ENCODE assay signal across 27 cellular contexts in the genomic region with DNA sequence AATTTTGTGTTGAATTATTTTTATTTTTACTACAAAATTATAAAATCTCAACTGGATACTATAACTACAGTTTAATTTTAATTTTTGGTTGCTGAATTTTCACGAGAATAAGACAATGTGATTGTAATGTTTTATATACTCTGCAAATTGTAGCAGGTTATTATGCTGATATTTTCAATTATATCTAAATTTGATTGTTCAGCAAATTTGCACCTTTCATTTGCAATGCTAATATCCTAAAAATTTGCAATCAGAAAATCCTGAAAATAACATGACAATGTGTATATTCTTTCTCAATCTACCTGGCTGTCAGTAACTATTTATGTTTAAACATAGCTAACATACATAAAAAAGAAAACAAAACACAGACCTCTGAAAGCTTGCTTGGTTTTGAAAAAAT.
"Had no signal": no experiment of that assay in that cellular context is flagged by ENCODE, and none has a peak within 500 bp of the region (broad histone marks: within the 10 kb centered on the region; RNA-seq: fewer than 3 reads in every experiment).

No MANE protein-coding gene starts in this region.

- H3K4me3 ChIP-seq: colonic mucosa, esophagus squamous epithelium, gastroesophageal sphincter, heart left ventricle, hepatocyte, left lung, lower lobe of right lung, mucosa of descending colon had no signal

- H2AFZ ChIP-seq: hepatocyte had no signal

- H3K4me1 Mint-ChIP-seq: immature natural killer cell, mesothelial cell of epicardium, naive B cell had no signal

- ATAC-seq: effector memory CD8-positive, alpha-beta T cell; esophagus mucosa; gastroesophageal sphincter; heart left ventricle; left cardiac atrium; left lung; left ventricle myocardium superior; lower lobe of right lung; mucosa of descending colon had no signal

- FAIRE-seq: islet of Langerhans, keratinocyte had no signal

- H3K4me1 ChIP-seq: colonic mucosa, esophagus squamous epithelium, gastroesophageal sphincter, heart left ventricle, left lung, lower lobe of right lung had no signal

- H3K27ac Mint-ChIP-seq: dendritic cell treated with granulocyte-macrophage colony-stimulating factor and Interleukin-4, amounts not matched to agents 40 ng/mL and 50 ng/mL, for 4 days; effector memory CD8-positive, alpha-beta T cell; endodermal cell; immature natural killer cell; mesothelial cell of epicardium; naive B cell had no signal

- H3K4me2 ChIP-seq: hepatocyte had no signal

- H3K4me3 Mint-ChIP-seq: dendritic cell treated with granulocyte-macrophage colony-stimulating factor and Interleukin-4, amounts not matched to agents 40 ng/mL and 50 ng/mL, for 4 days; effector memory CD8-positive, alpha-beta T cell; endodermal cell; immature natural killer cell; mesothelial cell of epicardium; naive B cell had no signal

- H3K27me3 ChIP-seq: colonic mucosa, esophagus squamous epithelium, gastroesophageal sphincter, heart left ventricle, hepatocyte, left lung had no signal

- H3K36me3 ChIP-seq: colonic mucosa, esophagus squamous epithelium, gastroesophageal sphincter, heart left ventricle, left lung, lower lobe of right lung had no signal

- H3K27ac ChIP-seq: colonic mucosa, epithelial cell of prostate, esophagus squamous epithelium, gastroesophageal sphincter, heart left ventricle, hepatocyte, left lung, lower lobe of right lung had no signal

- H3K27me3 Mint-ChIP-seq: dendritic cell treated with granulocyte-macrophage colony-stimulating factor and Interleukin-4, amounts not matched to agents 40 ng/mL and 50 ng/mL, for 4 days; effector memory CD8-positive, alpha-beta T cell; naive B cell had no signal

- H3K9me3 ChIP-seq: colonic mucosa, esophagus squamous epithelium, gastroesophageal sphincter, lower lobe of right lung had no signal

- DNase-seq: colonic mucosa; cortex of kidney; effector CD8-positive, alpha-beta T cell; effector memory CD8-positive, alpha-beta T cell; endodermal cell; erythroblast; esophagus squamous epithelium; foreskin fibroblast; foreskin melanocyte; heart left ventricle; hypothalamus; immature natural killer cell; left cardiac atrium; left lung; left ventricle myocardium superior; lower lobe of right lung; mesenchymal stem cell; mucosa of descending colon; naive B cell had no signal

- H3K79me2 ChIP-seq: hepatocyte had no signal

- H3K36me3 Mint-ChIP-seq: immature natural killer cell, mesothelial cell of epicardium, naive B cell had no signal
